2 cellular contexts compared by ENCODE assay signal in the genomic region with DNA sequence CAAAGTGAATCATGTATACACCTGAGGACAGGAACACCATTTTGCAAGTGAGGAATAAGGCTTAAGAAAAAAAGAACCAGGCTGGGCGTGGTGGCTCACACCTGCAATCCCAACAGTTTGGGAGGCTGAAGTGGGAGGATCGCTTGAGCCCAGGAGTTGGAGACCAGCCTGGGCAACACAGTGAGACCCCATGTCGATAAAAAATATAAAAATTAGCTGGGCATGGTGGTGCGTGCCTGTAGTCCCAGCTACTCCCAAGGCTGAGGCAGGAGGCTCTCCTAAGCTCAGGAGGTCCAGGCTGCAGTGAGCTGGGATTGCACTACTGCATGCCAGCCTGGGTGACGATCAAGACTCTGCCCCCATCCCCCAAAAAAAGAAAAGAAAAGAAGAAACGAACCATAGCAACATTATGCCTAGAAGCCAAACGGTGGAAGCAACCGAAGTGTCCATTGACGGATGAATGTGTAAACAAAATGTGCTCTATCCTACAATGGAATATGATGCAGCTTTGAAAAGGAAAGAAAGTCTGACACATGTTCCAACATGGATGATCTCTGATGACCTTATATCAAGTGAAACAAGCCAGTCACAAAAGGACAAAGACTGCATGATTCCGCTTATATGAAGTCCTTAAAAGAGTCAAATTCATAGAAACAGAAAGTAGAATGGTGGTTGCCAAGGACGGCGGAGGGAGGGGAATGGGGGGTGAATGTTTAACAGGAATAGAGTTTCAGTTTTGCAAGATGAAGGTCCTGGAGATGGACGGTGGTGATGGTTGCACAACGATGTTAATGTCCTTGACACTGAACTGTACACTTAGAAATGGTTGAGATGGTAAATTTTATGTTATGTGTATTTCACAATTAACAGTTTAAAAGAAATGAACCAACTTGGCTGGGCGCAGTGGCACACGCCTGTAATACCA.
TF ChIP-seq lines count a peak whose summit lies in the region.

No MANE protein-coding gene starts in this region.

TF ChIP-seq in WTC11, 78 proteins besides CTCF, POLR2A, EP300 and RAD21:
- TF ChIP-seq, protein P1, sequence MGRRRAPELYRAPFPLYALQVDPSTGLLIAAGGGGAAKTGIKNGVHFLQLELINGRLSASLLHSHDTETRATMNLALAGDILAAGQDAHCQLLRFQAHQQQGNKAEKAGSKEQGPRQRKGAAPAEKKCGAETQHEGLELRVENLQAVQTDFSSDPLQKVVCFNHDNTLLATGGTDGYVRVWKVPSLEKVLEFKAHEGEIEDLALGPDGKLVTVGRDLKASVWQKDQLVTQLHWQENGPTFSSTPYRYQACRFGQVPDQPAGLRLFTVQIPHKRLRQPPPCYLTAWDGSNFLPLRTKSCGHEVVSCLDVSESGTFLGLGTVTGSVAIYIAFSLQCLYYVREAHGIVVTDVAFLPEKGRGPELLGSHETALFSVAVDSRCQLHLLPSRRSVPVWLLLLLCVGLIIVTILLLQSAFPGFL (CRISPR knock-in tag; IDR thresholded peaks at IDR 0.05; ENCODE audit: borderline replicate concordance) = no peak
- TF ChIP-seq ZNF121 (CRISPR knock-in tag; IDR thresholded peaks at IDR 0.05) (0 out of 2 replicates have a peak, but pooled peaks have one; percentile 4), GRHL2 (CRISPR knock-in tag; IDR thresholded peaks at IDR 0.05; ENCODE audit: insufficient replicate concordance, severe bottlenecking) (no peak)

TF ChIP-seq in HepG2, 621 proteins besides CTCF, POLR2A, EP300 and RAD21 (continues in another document):
- TF ChIP-seq, protein P2, sequence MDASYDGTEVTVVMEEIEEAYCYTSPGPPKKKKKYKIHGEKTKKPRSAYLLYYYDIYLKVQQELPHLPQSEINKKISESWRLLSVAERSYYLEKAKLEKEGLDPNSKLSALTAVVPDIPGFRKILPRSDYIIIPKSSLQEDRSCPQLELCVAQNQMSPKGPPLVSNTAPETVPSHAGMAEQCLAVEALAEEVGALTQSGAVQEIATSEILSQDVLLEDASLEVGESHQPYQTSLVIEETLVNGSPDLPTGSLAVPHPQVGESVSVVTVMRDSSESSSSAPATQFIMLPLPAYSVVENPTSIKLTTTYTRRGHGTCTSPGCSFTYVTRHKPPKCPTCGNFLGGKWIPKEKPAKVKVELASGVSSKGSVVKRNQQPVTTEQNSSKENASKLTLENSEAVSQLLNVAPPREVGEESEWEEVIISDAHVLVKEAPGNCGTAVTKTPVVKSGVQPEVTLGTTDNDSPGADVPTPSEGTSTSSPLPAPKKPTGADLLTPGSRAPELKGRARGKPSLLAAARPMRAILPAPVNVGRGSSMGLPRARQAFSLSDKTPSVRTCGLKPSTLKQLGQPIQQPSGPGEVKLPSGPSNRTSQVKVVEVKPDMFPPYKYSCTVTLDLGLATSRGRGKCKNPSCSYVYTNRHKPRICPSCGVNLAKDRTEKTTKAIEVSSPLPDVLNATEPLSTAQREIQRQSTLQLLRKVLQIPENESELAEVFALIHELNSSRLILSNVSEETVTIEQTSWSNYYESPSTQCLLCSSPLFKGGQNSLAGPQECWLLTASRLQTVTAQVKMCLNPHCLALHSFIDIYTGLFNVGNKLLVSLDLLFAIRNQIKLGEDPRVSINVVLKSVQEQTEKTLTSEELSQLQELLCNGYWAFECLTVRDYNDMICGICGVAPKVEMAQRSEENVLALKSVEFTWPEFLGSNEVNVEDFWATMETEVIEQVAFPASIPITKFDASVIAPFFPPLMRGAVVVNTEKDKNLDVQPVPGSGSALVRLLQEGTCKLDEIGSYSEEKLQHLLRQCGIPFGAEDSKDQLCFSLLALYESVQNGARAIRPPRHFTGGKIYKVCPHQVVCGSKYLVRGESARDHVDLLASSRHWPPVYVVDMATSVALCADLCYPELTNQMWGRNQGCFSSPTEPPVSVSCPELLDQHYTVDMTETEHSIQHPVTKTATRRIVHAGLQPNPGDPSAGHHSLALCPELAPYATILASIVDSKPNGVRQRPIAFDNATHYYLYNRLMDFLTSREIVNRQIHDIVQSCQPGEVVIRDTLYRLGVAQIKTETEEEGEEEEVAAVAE (CRISPR knock-in tag; IDR thresholded peaks at IDR 0.05; ENCODE audit: borderline replicate concordance) = no peak; the same call in 1 of the 2 replicates
- TF ChIP-seq ZSCAN9 (CRISPR knock-in tag; IDR thresholded peaks at IDR 0.05; ENCODE audit: borderline replicate concordance) (no peak), KLF15 (CRISPR knock-in tag; IDR thresholded peaks at IDR 0.05; ENCODE audit: borderline replicate concordance) (no peak), NFKBIZ (CRISPR knock-in tag; IDR thresholded peaks at IDR 0.05) (peak; percentile 66; the same call in 1 of the 2 replicates), HDAC6 (IDR thresholded peaks at IDR 0.05; ENCODE audit: low read depth, low read length) (no peak), PHF5A (CRISPR knock-in tag; IDR thresholded peaks at IDR 0.05; ENCODE audit: low read depth, unreplicated experiment) (no peak), SMAD3 (CRISPR knock-in tag; IDR thresholded peaks at IDR 0.05) (0 out of 2 replicates have a peak, but pooled peaks have one; percentile 34), JARID2 (CRISPR knock-in tag; IDR thresholded peaks at IDR 0.05; ENCODE audit: insufficient replicate concordance) (no peak), HDAC1 (CRISPR knock-in tag; IDR thresholded peaks at IDR 0.05) (peak; percentile 46; the same call in 1 of the 2 replicates), ZNF792 (CRISPR knock-in tag; IDR thresholded peaks at IDR 0.05) (peak; percentile 57; the same call in 1 of the 2 replicates), DR1 (CRISPR knock-in tag; IDR thresholded peaks at IDR 0.05) (no peak), ATAD3A (CRISPR knock-in tag; IDR thresholded peaks at IDR 0.05) (no peak), ZNF296 (CRISPR knock-in tag; conservative IDR thresholded peaks at IDR 0.05) (no peak), DMAP1 (CRISPR knock-in tag; IDR thresholded peaks at IDR 0.05) (0 out of 2 replicates have a peak, but pooled peaks have one; percentile 24), ZNF558 (CRISPR knock-in tag; IDR thresholded peaks at IDR 0.05; ENCODE audit: borderline replicate concordance) (no peak), U2AF2 (IDR thresholded peaks at IDR 0.05; ENCODE audit: low read depth, low read length) (no peak), IRF2 (CRISPR knock-in tag; IDR thresholded peaks at IDR 0.05) (peak; percentile 88), NR2F6 (IDR thresholded peaks at IDR 0.05) (peak; percentile 74), NR2F6 (CRISPR knock-in tag; IDR thresholded peaks at IDR 0.05) (peak; percentile 86; the same call in 1 of the 2 replicates), ZSCAN30 (CRISPR knock-in tag; IDR thresholded peaks at IDR 0.05) (0 out of 2 replicates have a peak, but pooled peaks have one; percentile 49), REPIN1 (CRISPR knock-in tag; IDR thresholded peaks at IDR 0.05; ENCODE audit: borderline replicate concordance, low read depth) (peak; percentile 64; the same call in 1 of the 2 replicates), ZNF816 (CRISPR knock-in tag; IDR thresholded peaks at IDR 0.05; ENCODE audit: borderline replicate concordance) (no peak), SP5 (CRISPR knock-in tag; IDR thresholded peaks at IDR 0.05; ENCODE audit: borderline replicate concordance, low read depth) (peak; percentile 63), NRL (CRISPR knock-in tag; IDR thresholded peaks at IDR 0.05; ENCODE audit: borderline replicate concordance) (no peak), ZNF326 (CRISPR knock-in tag; IDR thresholded peaks at IDR 0.05; ENCODE audit: borderline replicate concordance) (no peak), ELF3 (CRISPR knock-in tag; IDR thresholded peaks at IDR 0.05) (peak; percentile 81), REXO4 (CRISPR knock-in tag; IDR thresholded peaks at IDR 0.05; ENCODE audit: borderline replicate concordance) (no peak), ZNF644 (CRISPR knock-in tag; IDR thresholded peaks at IDR 0.05; ENCODE audit: low read depth) (peak; percentile 55), ZNF282 (IDR thresholded peaks at IDR 0.05; ENCODE audit: partially characterized antibody) (no peak), TARDBP (CRISPR knock-in tag; IDR thresholded peaks at IDR 0.05) (peak; percentile 78; the same call in 1 of the 2 replicates), MYNN (CRISPR knock-in tag; IDR thresholded peaks at IDR 0.05; ENCODE audit: low read depth) (no peak), ZNF563 (CRISPR knock-in tag; IDR thresholded peaks at IDR 0.05) (no peak), CHD4 (IDR thresholded peaks at IDR 0.05; ENCODE audit: borderline replicate concordance, low read length) (peak; percentile 48; the same call in 1 of the 2 replicates), ISL2 (CRISPR knock-in tag; IDR thresholded peaks at IDR 0.05) (peak; percentile 67), ESRRA (CRISPR knock-in tag; IDR thresholded peaks at IDR 0.05; ENCODE audit: low read depth) (0 out of 2 replicates have a peak, but pooled peaks have one; percentile 44), SNRNP70 (IDR thresholded peaks at IDR 0.05; ENCODE audit: low read depth, low read length) (no peak)
- TF ChIP-seq, protein P3, sequence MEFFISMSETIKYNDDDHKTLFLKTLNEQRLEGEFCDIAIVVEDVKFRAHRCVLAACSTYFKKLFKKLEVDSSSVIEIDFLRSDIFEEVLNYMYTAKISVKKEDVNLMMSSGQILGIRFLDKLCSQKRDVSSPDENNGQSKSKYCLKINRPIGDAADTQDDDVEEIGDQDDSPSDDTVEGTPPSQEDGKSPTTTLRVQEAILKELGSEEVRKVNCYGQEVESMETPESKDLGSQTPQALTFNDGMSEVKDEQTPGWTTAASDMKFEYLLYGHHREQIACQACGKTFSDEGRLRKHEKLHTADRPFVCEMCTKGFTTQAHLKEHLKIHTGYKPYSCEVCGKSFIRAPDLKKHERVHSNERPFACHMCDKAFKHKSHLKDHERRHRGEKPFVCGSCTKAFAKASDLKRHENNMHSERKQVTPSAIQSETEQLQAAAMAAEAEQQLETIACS (CRISPR knock-in tag; IDR thresholded peaks at IDR 0.05) = no peak
- TF ChIP-seq, protein P4, sequence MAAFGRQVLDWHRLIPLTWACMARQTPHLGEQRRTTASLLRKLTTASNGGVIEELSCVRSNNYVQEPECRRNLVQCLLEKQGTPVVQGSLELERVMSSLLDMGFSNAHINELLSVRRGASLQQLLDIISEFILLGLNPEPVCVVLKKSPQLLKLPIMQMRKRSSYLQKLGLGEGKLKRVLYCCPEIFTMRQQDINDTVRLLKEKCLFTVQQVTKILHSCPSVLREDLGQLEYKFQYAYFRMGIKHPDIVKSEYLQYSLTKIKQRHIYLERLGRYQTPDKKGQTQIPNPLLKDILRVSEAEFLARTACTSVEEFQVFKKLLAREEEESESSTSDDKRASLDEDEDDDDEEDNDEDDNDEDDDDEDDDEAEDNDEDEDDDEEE (CRISPR knock-in tag; IDR thresholded peaks at IDR 0.05) = no peak; the same call in 1 of the 2 replicates
- TF ChIP-seq, protein P5, sequence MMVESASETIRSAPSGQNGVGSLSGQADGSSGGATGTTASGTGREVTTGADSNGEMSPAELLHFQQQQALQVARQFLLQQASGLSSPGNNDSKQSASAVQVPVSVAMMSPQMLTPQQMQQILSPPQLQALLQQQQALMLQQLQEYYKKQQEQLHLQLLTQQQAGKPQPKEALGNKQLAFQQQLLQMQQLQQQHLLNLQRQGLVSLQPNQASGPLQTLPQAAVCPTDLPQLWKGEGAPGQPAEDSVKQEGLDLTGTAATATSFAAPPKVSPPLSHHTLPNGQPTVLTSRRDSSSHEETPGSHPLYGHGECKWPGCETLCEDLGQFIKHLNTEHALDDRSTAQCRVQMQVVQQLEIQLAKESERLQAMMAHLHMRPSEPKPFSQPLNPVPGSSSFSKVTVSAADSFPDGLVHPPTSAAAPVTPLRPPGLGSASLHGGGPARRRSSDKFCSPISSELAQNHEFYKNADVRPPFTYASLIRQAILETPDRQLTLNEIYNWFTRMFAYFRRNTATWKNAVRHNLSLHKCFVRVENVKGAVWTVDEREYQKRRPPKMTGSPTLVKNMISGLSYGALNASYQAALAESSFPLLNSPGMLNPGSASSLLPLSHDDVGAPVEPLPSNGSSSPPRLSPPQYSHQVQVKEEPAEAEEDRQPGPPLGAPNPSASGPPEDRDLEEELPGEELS (CRISPR knock-in tag; IDR thresholded peaks at IDR 0.05) = peak; percentile 85
- TF ChIP-seq, protein P6, sequence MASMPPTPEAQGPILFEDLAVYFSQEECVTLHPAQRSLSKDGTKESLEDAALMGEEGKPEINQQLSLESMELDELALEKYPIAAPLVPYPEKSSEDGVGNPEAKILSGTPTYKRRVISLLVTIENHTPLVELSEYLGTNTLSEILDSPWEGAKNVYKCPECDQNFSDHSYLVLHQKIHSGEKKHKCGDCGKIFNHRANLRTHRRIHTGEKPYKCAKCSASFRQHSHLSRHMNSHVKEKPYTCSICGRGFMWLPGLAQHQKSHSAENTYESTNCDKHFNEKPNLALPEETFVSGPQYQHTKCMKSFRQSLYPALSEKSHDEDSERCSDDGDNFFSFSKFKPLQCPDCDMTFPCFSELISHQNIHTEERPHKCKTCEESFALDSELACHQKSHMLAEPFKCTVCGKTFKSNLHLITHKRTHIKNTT (CRISPR knock-in tag; IDR thresholded peaks at IDR 0.05) = no peak
- TF ChIP-seq, protein P7, sequence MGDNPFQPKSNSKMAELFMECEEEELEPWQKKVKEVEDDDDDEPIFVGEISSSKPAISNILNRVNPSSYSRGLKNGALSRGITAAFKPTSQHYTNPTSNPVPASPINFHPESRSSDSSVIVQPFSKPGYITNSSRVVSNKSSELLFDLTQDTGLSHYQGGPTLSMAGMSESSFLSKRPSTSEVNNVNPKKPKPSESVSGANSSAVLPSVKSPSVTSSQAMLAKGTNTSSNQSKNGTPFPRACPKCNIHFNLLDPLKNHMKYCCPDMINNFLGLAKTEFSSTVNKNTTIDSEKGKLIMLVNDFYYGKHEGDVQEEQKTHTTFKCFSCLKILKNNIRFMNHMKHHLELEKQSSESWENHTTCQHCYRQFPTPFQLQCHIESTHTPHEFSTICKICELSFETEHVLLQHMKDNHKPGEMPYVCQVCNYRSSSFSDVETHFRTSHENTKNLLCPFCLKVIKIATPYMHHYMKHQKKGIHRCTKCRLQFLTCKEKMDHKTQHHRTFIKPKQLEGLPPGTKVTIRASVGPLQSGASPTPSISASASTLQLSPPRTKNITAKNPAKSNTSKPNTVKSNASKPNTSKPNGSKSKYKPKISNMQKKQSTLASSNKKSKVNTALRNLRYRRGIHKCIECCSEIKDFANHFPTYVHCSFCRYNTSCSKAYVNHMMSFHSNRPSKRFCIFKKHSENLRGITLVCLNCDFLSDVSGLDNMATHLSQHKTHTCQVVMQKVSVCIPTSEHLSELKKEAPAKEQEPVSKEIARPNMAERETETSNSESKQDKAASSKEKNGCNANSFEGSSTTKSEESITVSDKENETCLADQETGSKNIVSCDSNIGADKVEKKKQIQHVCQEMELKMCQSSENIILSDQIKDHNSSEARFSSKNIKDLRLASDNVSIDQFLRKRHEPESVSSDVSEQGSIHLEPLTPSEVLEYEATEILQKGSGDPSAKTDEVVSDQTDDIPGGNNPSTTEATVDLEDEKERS (CRISPR knock-in tag; IDR thresholded peaks at IDR 0.05) = peak; percentile 93
- TF ChIP-seq, protein P8, sequence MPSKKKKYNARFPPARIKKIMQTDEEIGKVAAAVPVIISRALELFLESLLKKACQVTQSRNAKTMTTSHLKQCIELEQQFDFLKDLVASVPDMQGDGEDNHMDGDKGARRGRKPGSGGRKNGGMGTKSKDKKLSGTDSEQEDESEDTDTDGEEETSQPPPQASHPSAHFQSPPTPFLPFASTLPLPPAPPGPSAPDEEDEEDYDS (CRISPR knock-in tag; IDR thresholded peaks at IDR 0.05) = peak; percentile 48; the same call in 1 of the 2 replicates
- TF ChIP-seq, protein P9, sequence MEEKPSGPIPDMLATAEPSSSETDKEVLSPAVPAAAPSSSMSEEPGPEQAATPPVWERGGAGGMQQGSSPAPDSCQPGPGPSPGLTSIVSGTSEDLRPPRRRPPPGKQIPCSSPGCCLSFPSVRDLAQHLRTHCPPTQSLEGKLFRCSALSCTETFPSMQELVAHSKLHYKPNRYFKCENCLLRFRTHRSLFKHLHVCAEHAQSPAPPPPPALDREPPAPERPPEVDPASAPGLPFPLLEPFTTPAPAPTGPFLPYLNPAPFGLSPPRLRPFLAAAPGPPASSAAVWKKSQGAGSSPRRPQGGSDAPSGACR (CRISPR knock-in tag; IDR thresholded peaks at IDR 0.05) = peak; percentile 74; the same call in 1 of the 2 replicates
